In the genomic region with DNA sequence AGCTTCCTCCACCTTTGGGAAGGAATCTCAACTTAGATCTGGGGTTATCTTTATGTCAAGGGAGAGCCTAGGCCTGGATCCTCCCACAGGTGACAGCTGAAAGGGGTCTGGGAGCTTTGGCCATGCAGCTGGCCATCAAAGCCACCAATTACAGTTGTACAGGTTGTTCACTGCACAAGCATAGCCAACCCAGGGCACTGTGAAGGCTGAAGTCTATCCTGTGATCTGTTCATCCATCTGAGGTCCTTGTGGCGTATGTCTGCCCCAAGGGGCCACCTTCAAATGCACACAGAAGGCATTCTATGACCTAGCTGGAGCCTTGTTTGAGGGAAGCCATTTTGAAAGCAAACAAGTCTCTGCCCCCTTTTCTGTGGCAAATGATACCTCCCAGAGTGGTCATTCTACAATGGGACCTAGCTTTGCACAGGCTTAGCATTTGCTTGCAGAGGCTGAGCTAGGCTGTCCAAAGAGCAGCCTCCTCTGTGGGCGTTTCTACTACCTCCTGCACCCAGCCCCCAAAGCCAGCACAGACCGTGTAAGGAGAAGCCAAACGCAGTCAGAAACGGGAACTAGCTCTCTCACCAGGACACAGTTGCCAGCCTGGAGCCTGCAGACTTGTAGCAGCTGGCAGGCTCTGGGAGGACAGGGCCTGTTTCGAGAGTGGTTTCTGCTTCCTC, we compare ENCODE assay signal across 10 cellular contexts.
DNase-seq lines count a peak whose midpoint lies in the region; ATAC-seq and TF ChIP-seq lines count a peak whose summit lies in the region.
"Had no signal": no experiment of that assay in that cellular context is flagged by ENCODE, and none has a peak within 500 bp of the region (broad histone marks: within the 10 kb centered on the region; RNA-seq: fewer than 3 reads in every experiment).

No MANE protein-coding gene starts in this region.

- CTCF ChIA-PET in Panc1 (lab: Charles Lee), result interaction anchor here (1.0 kb wide), 1 partner anchor 56 kb away, joined by 5 read pairs; no protein-coding TSS in a partner anchor

- intact Hi-C loops in Panc1 (cut with micrococcal nuclease; ENCODE audit: unreplicated experiment), result loop anchor here (5.0 kb wide), 1 partner anchor 34 kb away; no protein-coding TSS in a partner anchor
- intact Hi-C loops in cardiac septum (cut with DNase I), result no loop called here
- intact Hi-C loops in gastrocnemius medialis (cut with DNase I; ENCODE audit: low total_unique reads), result no loop called here

- H3K4me1 ChIP-seq in Panc1 (ENCODE audit: control insufficient read depth, insufficient read depth, low read length) (peaks cover 28% of the 10 kb centered on the region), gastrocnemius medialis (no peaks in the 10 kb centered on the region)

- H3K27ac ChIP-seq in Panc1 (ENCODE audit: low read length) (peak overlapping the region; percentile 85), gastrocnemius medialis (no peak overlapping the region)

- TF ChIP-seq CTCF in GM12865 (IDR thresholded peaks at IDR 0.05; ENCODE audit: insufficient read depth, low read depth, low read length, missing control alignments) (no peak), Panc1 (IDR thresholded peaks at IDR 0.05) (no peak), gastrocnemius medialis (IDR thresholded peaks at IDR 0.05 in 4 of 5, conservative IDR thresholded peaks at IDR 0.05 in 1 of 5) (no peak)

- H3K9me3 ChIP-seq in Panc1 (ENCODE audit: control insufficient read depth, insufficient read depth, low read depth, low read length) (no peaks in the 10 kb centered on the region), gastrocnemius medialis (no peaks in the 10 kb centered on the region)

- no peaks in the 10 kb centered on the region for H3K36me3 ChIP-seq in Panc1 (ENCODE audit: control insufficient read depth, insufficient read depth, low read length)
- no peaks in the 10 kb centered on the region for H3K36me3 ChIP-seq in gastrocnemius medialis

- DNase-seq in GM12865 (ENCODE audit: low read depth) (peak; percentile 49), Panc1 (ENCODE audit: low read depth, low spot score) (no peak), cardiac septum (ENCODE audit: low spot score) (peak; percentile 79), gastrocnemius medialis (peak; percentile 20 to 39), cerebellum (ENCODE audit: low spot score) (no peak), NCI-H2196 treated with DMSO at 0.1 percent for 48 hours (lab: John Stamatoyannopoulos, UW; ENCODE audit: unreplicated experiment) (no peak)
- no peak for DNase-seq in activated T-cell treated with anti-CD3 and anti-CD28 coated beads, Interleukin-2, amount 50 U/mL, for 48 hours
- DNase-seq in stimulated activated CD4-positive, alpha-beta T cell treated with anti-CD3 and anti-CD28 coated beads, Interleukin-2, amount 100 ng/mL, for 48 hours, result no peak
- DNase-seq: nephron progenitor cell; stimulated activated naive CD4-positive, alpha-beta T cell treated with Interleukin-2 at 50 U/mL for 16 hours had no signal

- no TSS peak for BruUV-seq in Panc1 (replicated peaks; lab: Mats Ljungman, UMichigan)

- H3K4me3 ChIP-seq in GM12865 (ENCODE audit: low read depth, low read length) (no peak overlapping the region), Panc1 (ENCODE audit: low read depth in 2 of 2, low read length in 2 of 2) (peak overlapping the region in 1 of 2 experiments; percentile 2; a peak in 1 of 4 replicates), gastrocnemius medialis (no peak overlapping the region)

- no peaks in the 10 kb centered on the region for H3K27me3 ChIP-seq in Panc1 (ENCODE audit: control insufficient read depth, insufficient read depth, low read length)
- peaks cover 0 to 3% (median 0%) of the 10 kb centered on the region in 3 donors for H3K27me3 ChIP-seq in gastrocnemius medialis

- in situ Hi-C loops in Panc1 (cut with HindIII; ENCODE audit: low pct_unique_long_range_greater_than_20kb, low sequenced_read_pairs), result no loop called here
- in situ Hi-C loops in gastrocnemius medialis (cut with MboI; ENCODE audit: low sequenced_read_pairs in 4 of 4), result no loop called here

- POLR2A ChIA-PET in Panc1 (lab: Charles Lee), result no interaction called here

- no peak for TF ChIP-seq POLR2A in gastrocnemius medialis (IDR thresholded peaks at IDR 0.05)

- peak; percentile 81 for ATAC-seq in Panc1
- ATAC-seq in gastrocnemius medialis, result peak in 1 of 2 donors; percentile 26

Comparison
In these comparisons a context has a peak if more than half of its experiments do, and no peak if none do; other contexts are left out.
1. DNase-seq: peak in GM12865 (single experiment), cardiac septum (single experiment) and gastrocnemius medialis (2 of 2); none in Panc1 (single experiment), cerebellum (single experiment), activated T-cell treated with anti-CD3 and anti-CD28 coated beads, Interleukin-2, amount 50 U/mL, for 48 hours (0 of 2), NCI-H2196 treated with DMSO at 0.1 percent for 48 hours (single experiment) and stimulated activated CD4-positive, alpha-beta T cell treated with anti-CD3 and anti-CD28 coated beads, Interleukin-2, amount 100 ng/mL, for 48 hours (0 of 2).